In the genomic region with DNA sequence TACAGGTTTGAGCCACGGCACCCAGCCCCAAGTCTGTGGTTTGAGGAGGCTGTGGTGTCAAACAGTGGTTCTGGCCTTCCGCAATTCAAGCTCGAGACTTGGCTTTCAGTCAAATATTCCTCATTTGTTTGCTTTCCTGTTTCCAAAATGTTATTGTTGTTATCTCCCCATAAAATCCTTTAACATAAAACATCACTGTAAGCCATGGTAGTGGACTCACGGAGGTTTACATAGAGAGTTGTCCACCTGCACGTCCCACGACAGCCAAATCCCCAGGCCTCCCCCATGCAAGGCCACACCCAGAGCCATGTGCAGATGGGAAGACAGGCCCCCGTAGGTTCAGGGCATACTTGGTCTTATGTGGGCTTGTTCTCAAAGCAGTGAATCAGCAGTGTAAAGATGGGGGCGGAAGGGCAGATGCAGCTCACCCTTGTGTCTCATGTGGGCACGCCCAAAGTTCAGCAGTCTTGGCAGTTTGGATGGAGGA, we compare ENCODE assay signal across 1 cellular context.
TF ChIP-seq lines count a peak whose summit lies in the region.

No MANE protein-coding gene starts in this region.

TF ChIP-seq in GM23338, 12 proteins besides CTCF, POLR2A, EP300 and RAD21 (continued from another document):
- TF ChIP-seq ZNF462 (CRISPR knock-in tag; IDR thresholded peaks at IDR 0.05) (no peak), EZH2 (IDR thresholded peaks at IDR 0.05; ENCODE audit: low read depth, unreplicated experiment) (no peak)
- TF ChIP-seq, protein P1, sequence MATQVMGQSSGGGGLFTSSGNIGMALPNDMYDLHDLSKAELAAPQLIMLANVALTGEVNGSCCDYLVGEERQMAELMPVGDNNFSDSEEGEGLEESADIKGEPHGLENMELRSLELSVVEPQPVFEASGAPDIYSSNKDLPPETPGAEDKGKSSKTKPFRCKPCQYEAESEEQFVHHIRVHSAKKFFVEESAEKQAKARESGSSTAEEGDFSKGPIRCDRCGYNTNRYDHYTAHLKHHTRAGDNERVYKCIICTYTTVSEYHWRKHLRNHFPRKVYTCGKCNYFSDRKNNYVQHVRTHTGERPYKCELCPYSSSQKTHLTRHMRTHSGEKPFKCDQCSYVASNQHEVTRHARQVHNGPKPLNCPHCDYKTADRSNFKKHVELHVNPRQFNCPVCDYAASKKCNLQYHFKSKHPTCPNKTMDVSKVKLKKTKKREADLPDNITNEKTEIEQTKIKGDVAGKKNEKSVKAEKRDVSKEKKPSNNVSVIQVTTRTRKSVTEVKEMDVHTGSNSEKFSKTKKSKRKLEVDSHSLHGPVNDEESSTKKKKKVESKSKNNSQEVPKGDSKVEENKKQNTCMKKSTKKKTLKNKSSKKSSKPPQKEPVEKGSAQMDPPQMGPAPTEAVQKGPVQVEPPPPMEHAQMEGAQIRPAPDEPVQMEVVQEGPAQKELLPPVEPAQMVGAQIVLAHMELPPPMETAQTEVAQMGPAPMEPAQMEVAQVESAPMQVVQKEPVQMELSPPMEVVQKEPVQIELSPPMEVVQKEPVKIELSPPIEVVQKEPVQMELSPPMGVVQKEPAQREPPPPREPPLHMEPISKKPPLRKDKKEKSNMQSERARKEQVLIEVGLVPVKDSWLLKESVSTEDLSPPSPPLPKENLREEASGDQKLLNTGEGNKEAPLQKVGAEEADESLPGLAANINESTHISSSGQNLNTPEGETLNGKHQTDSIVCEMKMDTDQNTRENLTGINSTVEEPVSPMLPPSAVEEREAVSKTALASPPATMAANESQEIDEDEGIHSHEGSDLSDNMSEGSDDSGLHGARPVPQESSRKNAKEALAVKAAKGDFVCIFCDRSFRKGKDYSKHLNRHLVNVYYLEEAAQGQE (IDR thresholded peaks at IDR 0.05; ENCODE audit: unreplicated experiment) = no peak
